ENCODE assay signal across 18 cellular contexts in the genomic region with DNA sequence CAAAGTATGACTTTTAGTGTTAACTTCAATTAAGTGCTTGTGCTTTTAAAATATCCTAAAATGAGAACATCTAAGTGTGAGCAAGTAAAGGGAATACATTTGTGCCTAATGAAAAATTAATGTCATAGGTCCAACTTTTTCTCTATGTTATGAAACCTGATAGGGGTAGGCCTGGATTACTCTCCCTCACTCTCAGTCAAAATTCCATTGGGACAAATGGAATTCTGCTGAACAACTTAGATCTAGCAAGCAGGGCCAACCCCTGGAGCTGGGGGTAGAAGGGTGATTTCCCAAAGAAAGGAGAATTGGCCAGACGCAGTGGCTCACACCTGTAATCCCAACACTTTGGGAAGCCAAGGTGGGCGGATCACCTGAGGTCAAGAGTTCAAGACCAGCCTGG.
DNase-seq lines count a peak whose midpoint lies in the region; ATAC-seq and TF ChIP-seq lines count a peak whose summit lies in the region.
"Had no signal": no experiment of that assay in that cellular context is flagged by ENCODE, and none has a peak within 500 bp of the region (broad histone marks: within the 10 kb centered on the region; RNA-seq: fewer than 3 reads in every experiment).

No MANE protein-coding gene starts in this region.

- H4K20me1 ChIP-seq in GM23248 (ENCODE audit: insufficient read depth): no peaks in the 10 kb centered on the region

- POLR2A ChIA-PET in activated CD4-positive, alpha-beta T cell treated with anti-CD3 and anti-CD28 coated beads, Interleukin-2, amount 10 ng/mL, durations not matched to agents 7 days and 5 days (lab: Charles Lee): no interaction called here

- no peaks in the 10 kb centered on the region for H3K79me2 ChIP-seq in GM23248 (ENCODE audit: insufficient read depth)

- H3K4me2 ChIP-seq in GM23248 (ENCODE audit: unreplicated experiment): peak overlapping the region; percentile 13

- H3K36me3 ChIP-seq in GM23248 (ENCODE audit: low read depth) (no peaks in the 10 kb centered on the region), brain microvascular endothelial cell (replicated peaks) (peaks cover 3% of the 10 kb centered on the region), thoracic aorta (no peaks in the 10 kb centered on the region)
- H3K36me3 ChIP-seq: MG63 had no signal

- H3K9ac ChIP-seq in GM23248: no peak overlapping the region

- H3K4me3 ChIP-seq in GM23248 (no peak overlapping the region), brain microvascular endothelial cell (ENCODE audit: low read depth, low read length) (no peak overlapping the region), fibroblast of the aortic adventitia (ENCODE audit: low read depth, low read length) (no peak overlapping the region), thoracic aorta (no peak overlapping the region)
- H3K4me3 ChIP-seq: MG63 had no signal

- CTCF ChIA-PET in activated CD4-positive, alpha-beta T cell treated with anti-CD3 and anti-CD28 coated beads, Interleukin-2, amount 10 ng/mL, durations not matched to agents 7 days and 5 days (lab: Charles Lee): no interaction called here

- in situ Hi-C loops in GM23248 (cut with MboI) (no loop called here), brain microvascular endothelial cell (cut with HindIII; ENCODE audit: low pct_ligation_motif_present, low sequenced_read_pairs) (no loop called here)

- no peaks in the 10 kb centered on the region for H3K9me2 ChIP-seq in GM23248 (ENCODE audit: insufficient read depth)

- TF ChIP-seq CTCF in brain microvascular endothelial cell (IDR thresholded peaks at IDR 0.05; ENCODE audit: low read depth, low read length, missing control alignments) (no peak), fibroblast of the aortic adventitia (IDR thresholded peaks at IDR 0.05; ENCODE audit: insufficient read depth, low read length) (no peak), thoracic aorta (IDR thresholded peaks at IDR 0.05) (no peak)

- WGBS in GM23248 (ENCODE audit: low coverage in 1 of 2, low lambda C conversion rate in 2 of 2, missing lambda C conversion rate in 2 of 2), 2 experiments: 78 to 89% methylated on average over 2 of the region's 2 CpGs

- H3K9me3 Mint-ChIP-seq in activated T-cell treated with anti-CD3 and anti-CD28 coated beads, Interleukin-2, amount 50 U/mL, for 4 hours: no peaks in the 10 kb centered on the region
- no peaks in the 10 kb centered on the region for H3K9me3 Mint-ChIP-seq in activated CD4-positive, alpha-beta T cell treated with anti-CD3 and anti-CD28 coated beads, Interleukin-2, amount 10 ng/mL, durations not matched to agents 7 days and 5 days

- H2AFZ ChIP-seq in GM23248: no peak overlapping the region

- H3K27ac ChIP-seq in GM23248 (peak overlapping the region; percentile 74), brain microvascular endothelial cell (peak overlapping the region; percentile 82), thoracic aorta (peak overlapping the region; percentile 33 to 60)

- H3K4me3 Mint-ChIP-seq in activated T-cell treated with anti-CD3 and anti-CD28 coated beads, Interleukin-2, amount 50 U/mL, for 4 hours: no peak overlapping the region
- no peak overlapping the region for H3K4me3 Mint-ChIP-seq in activated CD4-positive, alpha-beta T cell treated with anti-CD3 and anti-CD28 coated beads, Interleukin-2, amount 10 ng/mL, durations not matched to agents 7 days and 5 days
- H3K4me3 Mint-ChIP-seq: B cell; CD4-positive, CD25-positive, alpha-beta regulatory T cell had no signal

- H3K4me1 ChIP-seq in GM23248 (ENCODE audit: insufficient read depth) (peaks cover 41% of the 10 kb centered on the region), thoracic aorta (ENCODE audit: control insufficient read depth in 1 of 2, low read depth in 2 of 2) (peaks cover 24 to 32% of the 10 kb centered on the region in 2 donors)
- H3K4me1 ChIP-seq: Caco-2 had no signal

- no peak overlapping the region for H3K27ac Mint-ChIP-seq in activated CD4-positive, alpha-beta T cell treated with anti-CD3 and anti-CD28 coated beads, Interleukin-2, amount 10 ng/mL, durations not matched to agents 7 days and 5 days
- H3K27ac Mint-ChIP-seq: B cell; CD4-positive, CD25-positive, alpha-beta regulatory T cell had no signal

- no peak for DNase-seq in GM23248
- DNase-seq in brain microvascular endothelial cell: no peak
- DNase-seq in fibroblast of the aortic adventitia (ENCODE audit: low read depth): peak; percentile 47
- no peak for DNase-seq in thoracic aorta (ENCODE audit: low spot score)
- DNase-seq in activated T-cell treated with anti-CD3 and anti-CD28 coated beads, Interleukin-2, amount 50 U/mL, for 4 hours: no peak
- DNase-seq in NK-92 (lab: John Stamatoyannopoulos, UW; ENCODE audit: unreplicated experiment): no peak
- no peak for DNase-seq in activated CD4-positive, alpha-beta T cell treated with anti-CD3 and anti-CD28 coated beads, Interleukin-2, amount 10 ng/mL, durations not matched to agents 7 days and 5 days
- DNase-seq: ACHN; Caco-2; CD4-positive, CD25-positive, alpha-beta regulatory T cell; DMS153; MG63; NCI-H1092; NCI-H1694; NCI-H2107; NCI-H524 treated with DMSO at 0.1 percent for 48 hours; Right ventricle myocardium superior had no signal

- no peaks in the 10 kb centered on the region for H3K9me3 ChIP-seq in GM23248 (ENCODE audit: low read depth)
- no peaks in the 10 kb centered on the region for H3K9me3 ChIP-seq in thoracic aorta
- H3K9me3 ChIP-seq: Caco-2, MG63 had no signal

- H3F3A ChIP-seq in GM23248 (ENCODE audit: insufficient read depth): peaks cover 31% of the 10 kb centered on the region

- no peaks in the 10 kb centered on the region for H3K27me3 ChIP-seq in GM23248 (replicated peaks; ENCODE audit: insufficient read depth)
- no peaks in the 10 kb centered on the region for H3K27me3 ChIP-seq in brain microvascular endothelial cell (replicated peaks)
- H3K27me3 ChIP-seq in thoracic aorta (replicated peaks; ENCODE audit: insufficient read depth): no peaks in the 10 kb centered on the region
- H3K27me3 ChIP-seq: MG63 had no signal

- peaks cover 9% of the 10 kb centered on the region for H3K27me3 Mint-ChIP-seq in activated T-cell treated with anti-CD3 and anti-CD28 coated beads, Interleukin-2, amount 50 U/mL, for 4 hours (ENCODE audit: low read depth)
- H3K27me3 Mint-ChIP-seq in activated CD4-positive, alpha-beta T cell treated with anti-CD3 and anti-CD28 coated beads, Interleukin-2, amount 10 ng/mL, durations not matched to agents 7 days and 5 days: peaks cover 11% of the 10 kb centered on the region

- no peaks in the 10 kb centered on the region for H3K36me3 Mint-ChIP-seq in activated T-cell treated with anti-CD3 and anti-CD28 coated beads, Interleukin-2, amount 50 U/mL, for 4 hours (ENCODE audit: insufficient read depth)
- H3K36me3 Mint-ChIP-seq in activated CD4-positive, alpha-beta T cell treated with anti-CD3 and anti-CD28 coated beads, Interleukin-2, amount 10 ng/mL, durations not matched to agents 7 days and 5 days (ENCODE audit: low read depth): no peaks in the 10 kb centered on the region

- ATAC-seq in thoracic aorta (ENCODE audit: insufficient number of reproducible peaks, low FRiP score, low read depth): no peak
- no peak for ATAC-seq in activated T-cell treated with anti-CD3 and anti-CD28 coated beads, Interleukin-2, amount 50 U/mL, for 4 hours

- H3K4me1 Mint-ChIP-seq in activated T-cell treated with anti-CD3 and anti-CD28 coated beads, Interleukin-2, amount 50 U/mL, for 4 hours (ENCODE audit: low read depth): peaks cover 8% of the 10 kb centered on the region
- peaks cover 8% of the 10 kb centered on the region for H3K4me1 Mint-ChIP-seq in activated CD4-positive, alpha-beta T cell treated with anti-CD3 and anti-CD28 coated beads, Interleukin-2, amount 10 ng/mL, durations not matched to agents 7 days and 5 days
- H3K4me1 Mint-ChIP-seq: B cell had no signal
